16 cellular contexts compared by ENCODE assay signal in genomic region chr4:138751290-138751689, GRCh38.
DNase-seq lines count a peak whose midpoint lies in the region; ATAC-seq and TF ChIP-seq lines count a peak whose summit lies in the region.
"Had no signal": no experiment of that assay in that cellular context is flagged by ENCODE, and none has a peak within 500 bp of the region (broad histone marks: within the 10 kb centered on the region; RNA-seq: fewer than 3 reads in every experiment).

No MANE protein-coding gene starts in this region.

- TF ChIP-seq CTCF in AG10803 (conservative IDR thresholded peaks at IDR 0.05; ENCODE audit: low read length) (no peak), choroid plexus epithelial cell (conservative IDR thresholded peaks at IDR 0.05; ENCODE audit: low read depth, low read length) (no peak), foreskin fibroblast (IDR thresholded peaks at IDR 0.05; ENCODE audit: low read depth, low read length) (no peak)

- no peak overlapping the region for H3K4me3 ChIP-seq in AG10803 (ENCODE audit: low read length)
- no peak overlapping the region for H3K4me3 ChIP-seq in choroid plexus epithelial cell (ENCODE audit: low read depth, low read length)
- H3K4me3 ChIP-seq in foreskin fibroblast (ENCODE audit: low read depth in 1 of 2, low read length in 2 of 2): no peak overlapping the region
- H3K4me3 ChIP-seq in MG63: no peak overlapping the region
- H3K4me3 ChIP-seq: GM23338, PC-9, SJSA1 had no signal

- H3K9me3 ChIP-seq in MG63: no peaks in the 10 kb centered on the region
- H3K9me3 ChIP-seq: SJSA1 had no signal

- no peak for ATAC-seq in HG02981 (IDR thresholded peaks at IDR 0.05; ENCODE audit: unreplicated experiment)
- ATAC-seq: GM23338 had no signal

- peak; percentile 58 for DNase-seq in AG10803 (ENCODE audit: low read depth)
- DNase-seq in HS-5 (ENCODE audit: low read depth): peak; percentile 61
- DNase-seq in choroid plexus epithelial cell (ENCODE audit: low read depth): peak; percentile 69
- peak; percentile 59 to 84 for DNase-seq in foreskin fibroblast
- DNase-seq in MG63: no peak
- DNase-seq in NCI-H510A (lab: John Stamatoyannopoulos, UW): no peak
- DNase-seq: COR-L47, KG1, NCI-H1092 treated with DMSO at 0.1 percent for 48 hours, NCI-H2081 treated with DMSO at 0.1 percent for 48 hours, NCI-H510A treated with DMSO at 0.1 percent for 48 hours, NCI-H82, PC-9 had no signal

- H3K36me3 ChIP-seq in MG63: no peaks in the 10 kb centered on the region
- H3K36me3 ChIP-seq: SJSA1 had no signal

- no peaks in the 10 kb centered on the region for H3K27me3 ChIP-seq in MG63
- H3K27me3 ChIP-seq: SJSA1 had no signal

Comparison
In these comparisons a context has a peak if more than half of its experiments do, and no peak if none do; other contexts are left out.
1. DNase-seq: peak in AG10803 (single experiment), HS-5 (single experiment), choroid plexus epithelial cell (single experiment) and foreskin fibroblast (2 of 2); none in MG63 (single experiment) and NCI-H510A (single experiment).